In the genomic region with DNA sequence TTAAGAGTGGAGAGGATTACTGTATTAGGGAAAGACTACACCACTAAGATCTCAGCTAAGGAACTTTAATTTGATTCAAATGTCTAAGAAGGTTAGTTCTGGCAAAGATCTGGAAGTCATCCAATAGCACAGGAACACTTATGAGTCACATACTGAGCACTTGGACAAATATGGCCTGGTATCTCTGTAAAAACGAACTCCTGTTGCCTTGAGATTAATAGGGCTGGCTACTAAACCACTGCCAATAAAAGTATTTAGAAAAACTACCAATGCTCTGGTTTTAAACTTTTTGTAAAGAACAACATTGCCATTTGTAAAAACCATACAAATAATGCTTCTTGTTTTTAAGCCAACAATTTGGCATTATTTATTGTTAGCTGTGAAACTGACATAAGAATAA, we compare ENCODE assay signal across 9 cellular contexts.
DNase-seq lines count a peak whose midpoint lies in the region; ATAC-seq and TF ChIP-seq lines count a peak whose summit lies in the region.
"Had no signal": no experiment of that assay in that cellular context is flagged by ENCODE, and none has a peak within 500 bp of the region (broad histone marks: within the 10 kb centered on the region; RNA-seq: fewer than 3 reads in every experiment).

No MANE protein-coding gene starts in this region.

- no peaks in the 10 kb centered on the region for H3K27me3 ChIP-seq in Caco-2 (replicated peaks; ENCODE audit: control insufficient read depth, insufficient read depth, low read length)

- intact Hi-C loops in OCI-LY7 (cut with micrococcal nuclease; ENCODE audit: unreplicated experiment), result loop anchor here (10.0 kb wide), 1 partner anchor 481 kb away; no protein-coding TSS in a partner anchor
- intact Hi-C loops in Caco-2 (cut with micrococcal nuclease; ENCODE audit: unreplicated experiment), result no loop called here

- H3K4me2 ChIP-seq in OCI-LY7 (ENCODE audit: low read length), result no peak overlapping the region

- CTCF ChIA-PET in OCI-LY7 (lab: Charles Lee; ENCODE audit: unreplicated experiment), result no interaction called here
- CTCF ChIA-PET in HEK293T (lab: Yijun Ruan, JAX), result no interaction called here
- CTCF ChIA-PET in Caco-2 (lab: Charles Lee), result no interaction called here

- H3K4me3 ChIP-seq in cardiac fibroblast (replicated peaks in 1 of 2; ENCODE audit: low read depth in 2 of 2, low read length in 2 of 2) (no peak overlapping the region), OCI-LY7 (ENCODE audit: low read depth, low read length, poor library complexity, severe bottlenecking) (no peak overlapping the region), Caco-2 (ENCODE audit: low read depth, low read length) (no peak overlapping the region)

- H3K27ac Mint-ChIP-seq in Caco-2 (ENCODE audit: unreplicated experiment), result no peak overlapping the region
- H3K27ac Mint-ChIP-seq: B cell had no signal

- ATAC-seq in left lobe of liver, result peak; percentile 22

- H3K79me2 ChIP-seq in OCI-LY7 (ENCODE audit: insufficient read depth, low read depth, low read length), result peaks cover 8% of the 10 kb centered on the region; the same call in 1 of the 2 replicates

- BruUV-seq in OCI-LY7 (replicated peaks; lab: Mats Ljungman, UMichigan) (no TSS peak), Caco-2 (replicated peaks; lab: Mats Ljungman, UMichigan) (no TSS peak)

- POLR2A ChIA-PET in OCI-LY7 (lab: Charles Lee), result interaction anchor here (0.8 to 1.2 kb wide), 3 partner anchors 10 to 99 kb away, joined by 3 to 4 read pairs (median 3); no protein-coding TSS in a partner anchor
- POLR2A ChIA-PET in HEK293T (lab: Yijun Ruan, JAX), result no interaction called here
- POLR2A ChIA-PET in Caco-2 (lab: Charles Lee), result no interaction called here

- H3K27ac ChIP-seq in OCI-LY7 (ENCODE audit: low read depth, low read length, poor library complexity, severe bottlenecking), result no peak overlapping the region

- no peak overlapping the region for H3K4me3 Mint-ChIP-seq in Caco-2 (ENCODE audit: unreplicated experiment)
- H3K4me3 Mint-ChIP-seq: B cell had no signal

- H3K4me1 Mint-ChIP-seq in Caco-2 (ENCODE audit: low read depth, unreplicated experiment), result no peaks in the 10 kb centered on the region

- no peaks in the 10 kb centered on the region for H3K9me2 ChIP-seq in OCI-LY7 (ENCODE audit: insufficient read depth, low read length)

- no peaks in the 10 kb centered on the region for H3K9me3 ChIP-seq in OCI-LY7 (ENCODE audit: low read length)
- no peaks in the 10 kb centered on the region for H3K9me3 ChIP-seq in Caco-2

- no peak for TF ChIP-seq CTCF in cardiac fibroblast (IDR thresholded peaks at IDR 0.05; ENCODE audit: low read depth, low read length)
- TF ChIP-seq CTCF in OCI-LY7 (conservative IDR thresholded peaks at IDR 0.05; ENCODE audit: low read length), result no peak
- no peak for TF ChIP-seq CTCF in Caco-2 (IDR thresholded peaks at IDR 0.05; ENCODE audit: insufficient read depth in 1 of 2, low read depth in 1 of 2, low read length in 1 of 2, severe bottlenecking in 1 of 2, unreplicated experiment in 1 of 2)

- no peaks in the 10 kb centered on the region for H3K9me3 Mint-ChIP-seq in Caco-2 (ENCODE audit: unreplicated experiment)

- no peak overlapping the region for H2AFZ ChIP-seq in OCI-LY7 (ENCODE audit: low read length)

- no peaks in the 10 kb centered on the region for H4K20me1 ChIP-seq in OCI-LY7 (ENCODE audit: insufficient read depth, low read length)

- DNase-seq in NCI-H524 (lab: John Stamatoyannopoulos, UW), result peak; percentile 46 to 75
- DNase-seq in NCI-H524 treated with DMSO at 0.1 percent for 48 hours (lab: John Stamatoyannopoulos, UW), result no peak
- DNase-seq in cardiac fibroblast (ENCODE audit: low read depth in 2 of 2), result peak; percentile 96 to 97
- DNase-seq in left lobe of liver (ENCODE audit: low spot score), result no peak
- no peak for DNase-seq in activated CD4-positive, alpha-beta T cell treated with anti-CD3 and anti-CD28 coated beads, Interleukin-2, amount 50 U/mL, for 1 hour
- no peak for DNase-seq in OCI-LY7 (ENCODE audit: low spot score)
- no peak for DNase-seq in HEK293T (ENCODE audit: extremely low spot score)
- no peak for DNase-seq in Caco-2

- peaks cover 46% of the 10 kb centered on the region for H3K36me3 ChIP-seq in OCI-LY7 (ENCODE audit: insufficient read depth, low read length)
- no peaks in the 10 kb centered on the region for H3K36me3 ChIP-seq in Caco-2 (ENCODE audit: control insufficient read depth, insufficient read depth, low read length)

- no peaks in the 10 kb centered on the region for H3K27me3 Mint-ChIP-seq in Caco-2 (ENCODE audit: insufficient read depth, unreplicated experiment)
- H3K27me3 Mint-ChIP-seq: B cell had no signal

- peaks cover 45% of the 10 kb centered on the region for H3K36me3 Mint-ChIP-seq in Caco-2 (ENCODE audit: insufficient read depth, unreplicated experiment)

- peaks cover 37% of the 10 kb centered on the region for H3K4me1 ChIP-seq in OCI-LY7 (ENCODE audit: insufficient read depth, low read length, poor library complexity, severe bottlenecking)
- no peaks in the 10 kb centered on the region for H3K4me1 ChIP-seq in Caco-2

TF ChIP-seq in HEK293T, 16 proteins besides CTCF, POLR2A, EP300 and RAD21:
- no peak for TF ChIP-seq BHLHE40 (IDR thresholded peaks at IDR 0.05; ENCODE audit: borderline replicate concordance)
- TF ChIP-seq LEF1 (IDR thresholded peaks at IDR 0.05; ENCODE audit: borderline replicate concordance), result no peak
- no peak for TF ChIP-seq PKNOX1 (IDR thresholded peaks at IDR 0.05)
- no peak for TF ChIP-seq FOXA1 (IDR thresholded peaks at IDR 0.05)
- TF ChIP-seq ZNF384 (IDR thresholded peaks at IDR 0.05), result no peak
- no peak for TF ChIP-seq FOXM1 (IDR thresholded peaks at IDR 0.05; ENCODE audit: borderline replicate concordance)

Comparison
In these comparisons a context has a peak if more than half of its experiments do, and no peak if none do; other contexts are left out.
1. DNase-seq: peak in NCI-H524 (2 of 2) and cardiac fibroblast (2 of 2); none in NCI-H524 treated with DMSO at 0.1 percent for 48 hours (single experiment), left lobe of liver (single experiment), activated CD4-positive, alpha-beta T cell treated with anti-CD3 and anti-CD28 coated beads, Interleukin-2, amount 50 U/mL, for 1 hour (single experiment), OCI-LY7 (single experiment), HEK293T (single experiment) and Caco-2 (0 of 2).